Comparison of ENCODE assay signal across 9 cellular contexts in the genomic region with DNA sequence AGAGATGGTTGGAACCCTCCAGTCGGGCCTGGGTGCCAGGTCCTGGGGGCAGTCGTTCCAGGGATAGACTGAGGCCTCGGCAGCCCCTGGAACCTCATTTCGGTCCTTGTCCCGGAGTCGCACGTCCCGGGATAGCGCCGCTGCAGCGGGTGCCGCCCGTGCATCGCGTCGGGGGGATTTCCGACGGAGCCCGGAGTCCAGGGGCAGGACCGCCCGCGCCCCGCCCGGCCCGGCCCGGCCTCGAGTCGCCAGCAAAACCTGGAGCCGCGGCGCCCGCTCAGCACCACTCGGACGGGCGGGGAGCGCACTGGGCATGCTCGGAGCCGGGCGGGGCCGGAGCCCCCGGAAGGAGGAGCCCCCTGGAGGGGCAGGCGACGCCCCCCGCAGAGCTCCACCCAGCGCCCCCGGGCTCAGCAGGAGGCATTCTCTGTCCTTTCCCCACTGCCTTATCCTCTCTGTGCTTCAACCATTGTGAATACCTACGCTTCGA. TPM values are rescaled to one million over a fixed set of nuclear protein-coding genes. Genes with fewer than 3 reads are reported as not detected.
DNase-seq lines count a peak whose midpoint lies in the region; ATAC-seq and TF ChIP-seq lines count a peak whose summit lies in the region.
"Had no signal": no experiment of that assay in that cellular context is flagged by ENCODE, and none has a peak within 500 bp of the region (broad histone marks: within the 10 kb centered on the region; RNA-seq: fewer than 3 reads in every experiment).

No MANE protein-coding gene starts in this region.

- H3K4me3 Mint-ChIP-seq in neural crest cell, result peak overlapping the region; percentile 88

- H3K9me3 Mint-ChIP-seq in neural crest cell, result no peaks in the 10 kb centered on the region

- peaks cover 15% of the 10 kb centered on the region for H3K4me1 Mint-ChIP-seq in neural crest cell

- H3K36me3 Mint-ChIP-seq in neural crest cell (ENCODE audit: low read depth), result no peaks in the 10 kb centered on the region

- no peak for TF ChIP-seq CTCF in neural crest cell (conservative IDR thresholded peaks at IDR 0.05)

- no peak for ATAC-seq in HG02840 (IDR thresholded peaks at IDR 0.05; ENCODE audit: low FRiP score, unreplicated experiment)
- ATAC-seq in HG03432 (IDR thresholded peaks at IDR 0.05; ENCODE audit: unreplicated experiment), result no peak
- ATAC-seq in GM18520 (IDR thresholded peaks at IDR 0.05; ENCODE audit: unreplicated experiment), result no peak

- DNase-seq in COLO829 (ENCODE audit: low spot score), result peak; percentile 63
- DNase-seq in NCI-H526 treated with DMSO at 0.1 percent for 48 hours (lab: John Stamatoyannopoulos, UW), result peak; percentile 32
- peak; percentile 56 for DNase-seq in fibroblast of gingiva (ENCODE audit: low read depth)
- peak; percentile 46 for DNase-seq in neural crest cell (ENCODE audit: low read depth, low spot score)
- no peak for DNase-seq in stimulated activated CD4-positive, alpha-beta T cell treated with anti-CD3 and anti-CD28 coated beads, Interleukin-15, amount 100 ng/mL, for 24 hours
- DNase-seq: activated CD4-positive, alpha-beta T cell treated with anti-CD3 and anti-CD28 coated beads, Interleukin-2, amount 10 ng/mL, durations not matched to agents 24 days and 14 days had no signal

- H3K27me3 Mint-ChIP-seq in neural crest cell (ENCODE audit: low read depth), result peaks cover 91% of the 10 kb centered on the region

- H3K27ac Mint-ChIP-seq in neural crest cell (ENCODE audit: unreplicated experiment), result no peak overlapping the region
- H3K27ac Mint-ChIP-seq: activated CD4-positive, alpha-beta T cell treated with anti-CD3 and anti-CD28 coated beads, Interleukin-2, amount 10 ng/mL, durations not matched to agents 24 days and 14 days had no signal

RNA-seq across cellular contexts. Expression of a gene that starts 1.6 kb away (rescaled TPM):
- total RNA-seq in neural crest cell, result 1.1 and 1.3 TPM in 2 replicates
